19 cellular contexts compared by ENCODE assay signal in the genomic region with DNA sequence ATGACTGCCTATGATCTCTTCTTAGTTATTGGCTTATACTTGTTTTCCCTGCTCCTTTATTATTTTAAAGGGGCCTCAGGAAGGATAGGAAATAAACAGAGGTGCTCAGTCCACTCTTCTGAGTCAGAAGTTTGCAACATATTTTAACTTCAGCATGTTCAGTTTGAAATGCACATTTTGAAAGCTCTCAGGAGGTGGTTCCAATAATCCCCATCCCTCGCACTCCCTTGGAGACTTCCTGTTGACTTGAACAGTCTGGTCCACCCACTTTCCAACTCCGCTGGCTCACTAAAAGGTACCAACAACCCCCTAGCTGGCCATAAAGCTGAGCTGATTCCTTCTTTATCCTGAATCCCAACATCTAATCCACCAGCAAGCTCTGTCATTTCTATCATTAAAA.
DNase-seq lines count a peak whose midpoint lies in the region; ATAC-seq and TF ChIP-seq lines count a peak whose summit lies in the region.
"Had no signal": no experiment of that assay in that cellular context is flagged by ENCODE, and none has a peak within 500 bp of the region (broad histone marks: within the 10 kb centered on the region; RNA-seq: fewer than 3 reads in every experiment).

No MANE protein-coding gene starts in this region.

- POLR2A ChIA-PET in MCF 10A (lab: Yijun Ruan, JAX): no interaction called here

- no peaks in the 10 kb centered on the region for H3K36me3 Mint-ChIP-seq in MCF 10A (ENCODE audit: insufficient read depth, unreplicated experiment)

- CTCF ChIA-PET in MCF 10A (lab: Yijun Ruan, JAX): no interaction called here

- TF ChIP-seq POLR2A in breast epithelium (IDR thresholded peaks at IDR 0.05): no peak
- no peak for TF ChIP-seq POLR2A in spleen (IDR thresholded peaks at IDR 0.05)

- H3K4me3 ChIP-seq in breast epithelium (no peak overlapping the region), adipocyte (ENCODE audit: low read length) (peak overlapping the region; percentile 8), fibroblast of mammary gland (ENCODE audit: control insufficient read depth, low read depth, low read length) (no peak overlapping the region), spleen (no peak overlapping the region)
- H3K4me3 ChIP-seq: PC-9, SJSA1 had no signal

- H3K9me3 Mint-ChIP-seq in MCF 10A (ENCODE audit: unreplicated experiment): no peaks in the 10 kb centered on the region

- H3K4me3 Mint-ChIP-seq in MCF 10A (ENCODE audit: unreplicated experiment): no peak overlapping the region

- no TSS peak for BruUV-seq in MCF 10A (replicated peaks; lab: Mats Ljungman, UMichigan)

- DNase-seq in MCF 10A (ENCODE audit: unreplicated experiment): peak; percentile 5
- no peak for DNase-seq in breast epithelium (ENCODE audit: low spot score in 2 of 2)
- peak; percentile 9 for DNase-seq in adipocyte (ENCODE audit: low read depth)
- peak; percentile 45 for DNase-seq in fibroblast of mammary gland (ENCODE audit: low read depth)
- DNase-seq in smooth muscle cell of the brain vasculature (ENCODE audit: low read depth, low spot score): peak; percentile 4
- DNase-seq in spleen: no peak
- no peak for DNase-seq in SHP77 treated with DMSO at 0.1 percent for 48 hours (lab: John Stamatoyannopoulos, UW)
- DNase-seq: C1 segment of cervical spinal cord, DND-41, GF-D8, KBM-7, NCI-H1092, NCI-H146, NCI-H2227 treated with DMSO at 0.1 percent for 48 hours, NCI-H524, PC-9 had no signal

- ATAC-seq in HG03175 (IDR thresholded peaks at IDR 0.05; ENCODE audit: unreplicated experiment): no peak

- H3K9ac ChIP-seq in adipocyte (ENCODE audit: low read length): no peak overlapping the region

- no peaks in the 10 kb centered on the region for H3K4me1 Mint-ChIP-seq in MCF 10A (ENCODE audit: insufficient read depth, unreplicated experiment)

- TF ChIP-seq CTCF in MCF 10A (IDR thresholded peaks at IDR 0.05; ENCODE audit: unreplicated experiment): no peak
- TF ChIP-seq CTCF in breast epithelium (IDR thresholded peaks at IDR 0.05): no peak
- TF ChIP-seq CTCF in fibroblast of mammary gland (conservative IDR thresholded peaks at IDR 0.05; ENCODE audit: control insufficient read depth, insufficient read depth, low read depth, low read length): no peak
- no peak for TF ChIP-seq CTCF in spleen (IDR thresholded peaks at IDR 0.05 in 8 of 11, conservative IDR thresholded peaks at IDR 0.05 in 3 of 11)

- H3K4me1 ChIP-seq in breast epithelium (no peaks in the 10 kb centered on the region), adipocyte (ENCODE audit: control insufficient read depth, insufficient read depth, low read length) (peaks cover 7% of the 10 kb centered on the region), spleen (peaks cover 0 to 4% (median 0%) of the 10 kb centered on the region in 6 donors)
- H3K4me1 ChIP-seq: SJSA1 had no signal

- H3K27me3 ChIP-seq in breast epithelium: no peaks in the 10 kb centered on the region
- H3K27me3 ChIP-seq in adipocyte (replicated peaks; ENCODE audit: control insufficient read depth, insufficient read depth, low read length): no peaks in the 10 kb centered on the region
- peaks cover 0 to 12% (median 0%) of the 10 kb centered on the region in 7 donors for H3K27me3 ChIP-seq in spleen (replicated peaks in 1 of 7)
- H3K27me3 ChIP-seq: SJSA1 had no signal

- intact Hi-C loops in MCF 10A (cut with micrococcal nuclease) (no loop called here), breast epithelium (cut with DNase I; ENCODE audit: low total_unique reads) (no loop called here), spleen (cut with DNase I; ENCODE audit: low total_unique reads) (no loop called here)

- H3K36me3 ChIP-seq in breast epithelium: no peaks in the 10 kb centered on the region
- no peaks in the 10 kb centered on the region for H3K36me3 ChIP-seq in adipocyte (ENCODE audit: control insufficient read depth, insufficient read depth, low read length, severe bottlenecking)
- no peaks in the 10 kb centered on the region for H3K36me3 ChIP-seq in spleen
- H3K36me3 ChIP-seq: SJSA1 had no signal

- H3K9me3 ChIP-seq in breast epithelium (peaks cover 3 to 8% of the 10 kb centered on the region in 2 donors), adipocyte (ENCODE audit: control insufficient read depth, low read length) (no peaks in the 10 kb centered on the region), spleen (peaks cover 0 to 5% (median 0%) of the 10 kb centered on the region in 8 donors)
- H3K9me3 ChIP-seq: SJSA1 had no signal

- H3K27ac ChIP-seq in breast epithelium: no peak overlapping the region
- H3K27ac ChIP-seq in spleen: no peak overlapping the region
- H3K27ac ChIP-seq: 22Rv1, PC-9, SJSA1 had no signal

- H3K27me3 Mint-ChIP-seq in MCF 10A (ENCODE audit: insufficient read depth, unreplicated experiment): peaks cover 21% of the 10 kb centered on the region

- H3K27ac Mint-ChIP-seq in MCF 10A (ENCODE audit: low read depth, unreplicated experiment): no peak overlapping the region

- 52 to 71% (median 57%) methylated on average over 2 of the region's 2 CpGs for whole genome bisulfite sequencing in spleen, 5 donors

Comparison
In these comparisons a context has a peak if more than half of its experiments do, and no peak if none do; other contexts are left out.
1. DNase-seq: peak in MCF 10A (single experiment), adipocyte (single experiment), fibroblast of mammary gland (single experiment) and smooth muscle cell of the brain vasculature (single experiment); none in breast epithelium (0 of 2), spleen (single experiment) and SHP77 treated with DMSO at 0.1 percent for 48 hours (single experiment).